1 cellular context compared by ENCODE assay signal in the genomic region with DNA sequence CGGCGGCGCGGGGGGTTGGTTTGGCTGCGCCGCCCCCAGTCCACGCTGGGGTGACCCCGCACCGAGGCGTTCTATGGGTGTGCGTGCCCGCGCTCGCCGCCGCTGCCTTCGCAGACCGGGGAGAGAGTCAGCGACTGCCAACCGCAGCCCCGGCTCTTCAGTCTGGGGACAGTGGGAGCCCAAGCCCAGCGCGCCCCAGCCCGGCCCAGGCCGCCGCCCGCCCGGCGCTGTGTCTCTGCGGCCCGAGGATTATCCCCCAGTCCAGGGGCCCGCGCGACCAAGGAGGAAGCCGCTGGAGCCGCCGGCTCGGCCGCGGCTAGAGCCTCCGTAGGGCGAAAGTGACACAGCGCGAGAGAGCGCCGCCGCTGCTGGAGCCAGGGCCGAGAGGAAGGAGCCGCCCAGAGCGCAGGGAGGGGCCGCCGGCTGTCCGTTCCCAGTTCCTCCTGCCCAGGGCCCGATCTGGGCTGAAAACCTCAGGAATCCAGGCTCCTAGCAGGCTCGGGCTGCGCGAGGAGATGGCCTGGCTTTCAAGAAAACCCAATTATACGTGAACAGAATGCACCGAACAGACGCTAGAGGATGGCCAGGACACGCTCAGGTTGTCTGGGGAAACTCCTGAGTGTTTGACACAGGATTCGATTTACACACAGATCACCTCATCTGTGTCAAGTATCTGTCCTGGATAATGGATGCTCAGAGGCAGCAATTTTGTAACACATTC.
TF ChIP-seq lines count a peak whose summit lies in the region.

No MANE protein-coding gene starts in this region.

TF ChIP-seq in HepG2, 621 proteins besides CTCF, POLR2A, EP300 and RAD21 (continued from another document and continues in another):
- TF ChIP-seq, protein P1, sequence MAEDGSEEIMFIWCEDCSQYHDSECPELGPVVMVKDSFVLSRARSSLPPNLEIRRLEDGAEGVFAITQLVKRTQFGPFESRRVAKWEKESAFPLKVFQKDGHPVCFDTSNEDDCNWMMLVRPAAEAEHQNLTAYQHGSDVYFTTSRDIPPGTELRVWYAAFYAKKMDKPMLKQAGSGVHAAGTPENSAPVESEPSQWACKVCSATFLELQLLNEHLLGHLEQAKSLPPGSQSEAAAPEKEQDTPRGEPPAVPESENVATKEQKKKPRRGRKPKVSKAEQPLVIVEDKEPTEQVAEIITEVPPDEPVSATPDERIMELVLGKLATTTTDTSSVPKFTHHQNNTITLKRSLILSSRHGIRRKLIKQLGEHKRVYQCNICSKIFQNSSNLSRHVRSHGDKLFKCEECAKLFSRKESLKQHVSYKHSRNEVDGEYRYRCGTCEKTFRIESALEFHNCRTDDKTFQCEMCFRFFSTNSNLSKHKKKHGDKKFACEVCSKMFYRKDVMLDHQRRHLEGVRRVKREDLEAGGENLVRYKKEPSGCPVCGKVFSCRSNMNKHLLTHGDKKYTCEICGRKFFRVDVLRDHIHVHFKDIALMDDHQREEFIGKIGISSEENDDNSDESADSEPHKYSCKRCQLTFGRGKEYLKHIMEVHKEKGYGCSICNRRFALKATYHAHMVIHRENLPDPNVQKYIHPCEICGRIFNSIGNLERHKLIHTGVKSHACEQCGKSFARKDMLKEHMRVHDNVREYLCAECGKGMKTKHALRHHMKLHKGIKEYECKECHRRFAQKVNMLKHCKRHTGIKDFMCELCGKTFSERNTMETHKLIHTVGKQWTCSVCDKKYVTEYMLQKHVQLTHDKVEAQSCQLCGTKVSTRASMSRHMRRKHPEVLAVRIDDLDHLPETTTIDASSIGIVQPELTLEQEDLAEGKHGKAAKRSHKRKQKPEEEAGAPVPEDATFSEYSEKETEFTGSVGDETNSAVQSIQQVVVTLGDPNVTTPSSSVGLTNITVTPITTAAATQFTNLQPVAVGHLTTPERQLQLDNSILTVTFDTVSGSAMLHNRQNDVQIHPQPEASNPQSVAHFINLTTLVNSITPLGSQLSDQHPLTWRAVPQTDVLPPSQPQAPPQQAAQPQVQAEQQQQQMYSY (CRISPR knock-in tag; IDR thresholded peaks at IDR 0.05) = peak; percentile 10; the same call in 1 of the 2 replicates
- peak; percentile 70 for TF ChIP-seq ZNF777 (CRISPR knock-in tag; IDR thresholded peaks at IDR 0.05)
- 0 out of 2 replicates have a peak, but pooled peaks have one; percentile 69 for TF ChIP-seq ZNF556 (CRISPR knock-in tag; IDR thresholded peaks at IDR 0.05; ENCODE audit: borderline replicate concordance)
- TF ChIP-seq ZMYM4 (CRISPR knock-in tag; IDR thresholded peaks at IDR 0.05) = 0 out of 2 replicates have a peak, but pooled peaks have one; percentile 16
- peak; percentile 96 for TF ChIP-seq UBTF (CRISPR knock-in tag; IDR thresholded peaks at IDR 0.05)
- no peak for TF ChIP-seq ATM (IDR thresholded peaks at IDR 0.05; ENCODE audit: borderline replicate concordance)
- TF ChIP-seq ZSCAN20 (CRISPR knock-in tag; IDR thresholded peaks at IDR 0.05; ENCODE audit: borderline replicate concordance) = peak; percentile 61; the same call in 1 of the 2 replicates
- TF ChIP-seq PTBP1 (IDR thresholded peaks at IDR 0.05; ENCODE audit: low read depth, low read length, poor library complexity, severe bottlenecking) = no peak
- TF ChIP-seq SP5 (CRISPR knock-in tag; IDR thresholded peaks at IDR 0.05; ENCODE audit: borderline replicate concordance, low read depth) = no peak
- TF ChIP-seq ZBTB38 (CRISPR knock-in tag; IDR thresholded peaks at IDR 0.05) = peak; percentile 21; the same call in 1 of the 2 replicates
- TF ChIP-seq, protein P2, sequence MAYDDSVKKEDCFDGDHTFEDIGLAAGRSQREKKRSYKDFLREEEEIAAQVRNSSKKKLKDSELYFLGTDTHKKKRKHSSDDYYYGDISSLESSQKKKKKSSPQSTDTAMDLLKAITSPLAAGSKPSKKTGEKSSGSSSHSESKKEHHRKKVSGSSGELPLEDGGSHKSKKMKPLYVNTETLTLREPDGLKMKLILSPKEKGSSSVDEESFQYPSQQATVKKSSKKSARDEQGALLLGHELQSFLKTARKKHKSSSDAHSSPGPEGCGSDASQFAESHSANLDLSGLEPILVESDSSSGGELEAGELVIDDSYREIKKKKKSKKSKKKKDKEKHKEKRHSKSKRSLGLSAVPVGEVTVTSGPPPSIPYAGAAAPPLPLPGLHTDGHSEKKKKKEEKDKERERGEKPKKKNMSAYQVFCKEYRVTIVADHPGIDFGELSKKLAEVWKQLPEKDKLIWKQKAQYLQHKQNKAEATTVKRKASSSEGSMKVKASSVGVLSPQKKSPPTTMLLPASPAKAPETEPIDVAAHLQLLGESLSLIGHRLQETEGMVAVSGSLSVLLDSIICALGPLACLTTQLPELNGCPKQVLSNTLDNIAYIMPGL (CRISPR knock-in tag; IDR thresholded peaks at IDR 0.05; ENCODE audit: borderline replicate concordance in 1 of 2, low read depth in 1 of 2) = peak in 1 of 2 experiments; percentile 89; a peak in 2 of 4 replicates
- TF ChIP-seq JUN (CRISPR knock-in tag; IDR thresholded peaks at IDR 0.05) = no peak
- peak; percentile 49; the same call in 1 of the 2 replicates for TF ChIP-seq PHF20 (CRISPR knock-in tag; IDR thresholded peaks at IDR 0.05)
- 0 out of 2 replicates have a peak, but pooled peaks have one; percentile 34 for TF ChIP-seq NCOA1 (CRISPR knock-in tag; IDR thresholded peaks at IDR 0.05)
- TF ChIP-seq MED13 (CRISPR knock-in tag; IDR thresholded peaks at IDR 0.05) = peak; percentile 36; the same call in 1 of the 2 replicates
- 0 out of 2 replicates have a peak, but pooled peaks have one; percentile 48 for TF ChIP-seq ZNF264 (CRISPR knock-in tag; IDR thresholded peaks at IDR 0.05)
- TF ChIP-seq KMT2A (CRISPR knock-in tag; IDR thresholded peaks at IDR 0.05) = peak; percentile 77
- TF ChIP-seq PHF8 (CRISPR knock-in tag; IDR thresholded peaks at IDR 0.05) = peak; percentile 41; the same call in 1 of the 2 replicates
- TF ChIP-seq SRSF1 (optimal IDR thresholded peaks at IDR 0.05; ENCODE audit: low read depth, low read length) = no peak
- no peak for TF ChIP-seq POLR2AphosphoS5 (IDR thresholded peaks at IDR 0.05; ENCODE audit: low read depth, low read length)
- TF ChIP-seq RBM39 (IDR thresholded peaks at IDR 0.05; ENCODE audit: low read depth, low read length, poor library complexity, severe bottlenecking) = peak; percentile 74
- no peak for TF ChIP-seq ZNF607 (CRISPR knock-in tag; IDR thresholded peaks at IDR 0.05; ENCODE audit: borderline replicate concordance)
- 0 out of 2 replicates have a peak, but pooled peaks have one; percentile 14 for TF ChIP-seq MEIS2 (CRISPR knock-in tag; IDR thresholded peaks at IDR 0.05)
- peak; percentile 4; the same call in 1 of the 2 replicates for TF ChIP-seq MYC (CRISPR knock-in tag; IDR thresholded peaks at IDR 0.05; ENCODE audit: borderline replicate concordance)
- TF ChIP-seq RBFOX2 (IDR thresholded peaks at IDR 0.05; ENCODE audit: low read depth, low read length) = peak; percentile 74
- TF ChIP-seq, protein P3, sequence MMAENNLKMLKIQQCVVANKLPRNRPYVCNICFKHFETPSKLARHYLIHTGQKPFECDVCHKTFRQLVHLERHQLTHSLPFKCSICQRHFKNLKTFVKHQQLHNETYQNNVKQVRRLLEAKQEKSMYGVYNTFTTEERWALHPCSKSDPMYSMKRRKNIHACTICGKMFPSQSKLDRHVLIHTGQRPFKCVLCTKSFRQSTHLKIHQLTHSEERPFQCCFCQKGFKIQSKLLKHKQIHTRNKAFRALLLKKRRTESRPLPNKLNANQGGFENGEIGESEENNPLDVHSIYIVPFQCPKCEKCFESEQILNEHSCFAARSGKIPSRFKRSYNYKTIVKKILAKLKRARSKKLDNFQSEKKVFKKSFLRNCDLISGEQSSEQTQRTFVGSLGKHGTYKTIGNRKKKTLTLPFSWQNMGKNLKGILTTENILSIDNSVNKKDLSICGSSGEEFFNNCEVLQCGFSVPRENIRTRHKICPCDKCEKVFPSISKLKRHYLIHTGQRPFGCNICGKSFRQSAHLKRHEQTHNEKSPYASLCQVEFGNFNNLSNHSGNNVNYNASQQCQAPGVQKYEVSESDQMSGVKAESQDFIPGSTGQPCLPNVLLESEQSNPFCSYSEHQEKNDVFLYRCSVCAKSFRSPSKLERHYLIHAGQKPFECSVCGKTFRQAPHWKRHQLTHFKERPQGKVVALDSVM (CRISPR knock-in tag; IDR thresholded peaks at IDR 0.05) = peak; percentile 41; the same call in 1 of the 2 replicates
- TF ChIP-seq ZFX (CRISPR knock-in tag; IDR thresholded peaks at IDR 0.05; ENCODE audit: low read depth) = peak; percentile 69; the same call in 1 of the 2 replicates
- peak; percentile 73 for TF ChIP-seq HNRNPLL (IDR thresholded peaks at IDR 0.05; ENCODE audit: low read depth, low read length, poor library complexity, severe bottlenecking)
- TF ChIP-seq AGO2 (optimal IDR thresholded peaks at IDR 0.05; ENCODE audit: low read depth, low read length) = peak; percentile 87
- TF ChIP-seq ZNF263 (CRISPR knock-in tag; IDR thresholded peaks at IDR 0.05) = peak; percentile 45; the same call in 1 of the 2 replicates
- TF ChIP-seq ZNF720 (CRISPR knock-in tag; IDR thresholded peaks at IDR 0.05) = no peak
- TF ChIP-seq ASH2L (IDR thresholded peaks at IDR 0.05; ENCODE audit: insufficient read length, low read depth, low read length) = peak; percentile 72
- TF ChIP-seq, protein P4, sequence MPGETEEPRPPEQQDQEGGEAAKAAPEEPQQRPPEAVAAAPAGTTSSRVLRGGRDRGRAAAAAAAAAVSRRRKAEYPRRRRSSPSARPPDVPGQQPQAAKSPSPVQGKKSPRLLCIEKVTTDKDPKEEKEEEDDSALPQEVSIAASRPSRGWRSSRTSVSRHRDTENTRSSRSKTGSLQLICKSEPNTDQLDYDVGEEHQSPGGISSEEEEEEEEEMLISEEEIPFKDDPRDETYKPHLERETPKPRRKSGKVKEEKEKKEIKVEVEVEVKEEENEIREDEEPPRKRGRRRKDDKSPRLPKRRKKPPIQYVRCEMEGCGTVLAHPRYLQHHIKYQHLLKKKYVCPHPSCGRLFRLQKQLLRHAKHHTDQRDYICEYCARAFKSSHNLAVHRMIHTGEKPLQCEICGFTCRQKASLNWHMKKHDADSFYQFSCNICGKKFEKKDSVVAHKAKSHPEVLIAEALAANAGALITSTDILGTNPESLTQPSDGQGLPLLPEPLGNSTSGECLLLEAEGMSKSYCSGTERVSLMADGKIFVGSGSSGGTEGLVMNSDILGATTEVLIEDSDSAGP (CRISPR knock-in tag; IDR thresholded peaks at IDR 0.05; ENCODE audit: borderline replicate concordance) = peak; percentile 78; the same call in 1 of the 2 replicates
- TF ChIP-seq TBP (CRISPR knock-in tag; IDR thresholded peaks at IDR 0.05) = 0 out of 2 replicates have a peak, but pooled peaks have one; percentile 23
- TF ChIP-seq ZBTB49 (CRISPR knock-in tag; IDR thresholded peaks at IDR 0.05; ENCODE audit: borderline replicate concordance) = no peak
- 0 out of 2 replicates have a peak, but pooled peaks have one; percentile 65 for TF ChIP-seq ZFAT (CRISPR knock-in tag; conservative IDR thresholded peaks at IDR 0.05)
- TF ChIP-seq, protein P5, sequence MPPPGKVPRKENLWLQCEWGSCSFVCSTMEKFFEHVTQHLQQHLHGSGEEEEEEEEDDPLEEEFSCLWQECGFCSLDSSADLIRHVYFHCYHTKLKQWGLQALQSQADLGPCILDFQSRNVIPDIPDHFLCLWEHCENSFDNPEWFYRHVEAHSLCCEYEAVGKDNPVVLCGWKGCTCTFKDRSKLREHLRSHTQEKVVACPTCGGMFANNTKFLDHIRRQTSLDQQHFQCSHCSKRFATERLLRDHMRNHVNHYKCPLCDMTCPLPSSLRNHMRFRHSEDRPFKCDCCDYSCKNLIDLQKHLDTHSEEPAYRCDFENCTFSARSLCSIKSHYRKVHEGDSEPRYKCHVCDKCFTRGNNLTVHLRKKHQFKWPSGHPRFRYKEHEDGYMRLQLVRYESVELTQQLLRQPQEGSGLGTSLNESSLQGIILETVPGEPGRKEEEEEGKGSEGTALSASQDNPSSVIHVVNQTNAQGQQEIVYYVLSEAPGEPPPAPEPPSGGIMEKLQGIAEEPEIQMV (CRISPR knock-in tag; IDR thresholded peaks at IDR 0.05; ENCODE audit: low read depth) = peak; percentile 17; the same call in 1 of the 2 replicates
- TF ChIP-seq ZNF232 (CRISPR knock-in tag; IDR thresholded peaks at IDR 0.05; ENCODE audit: borderline replicate concordance) = peak; percentile 46; the same call in 1 of the 2 replicates
- TF ChIP-seq ZNF501 (CRISPR knock-in tag; IDR thresholded peaks at IDR 0.05) = peak; percentile 51; the same call in 1 of the 2 replicates
- TF ChIP-seq ZFY (CRISPR knock-in tag; IDR thresholded peaks at IDR 0.05) = peak; percentile 72
- peak; percentile 41; the same call in 1 of the 2 replicates for TF ChIP-seq GABPB1 (CRISPR knock-in tag; IDR thresholded peaks at IDR 0.05)
